Comparison of ENCODE assay signal across 7 cellular contexts in the genomic region with DNA sequence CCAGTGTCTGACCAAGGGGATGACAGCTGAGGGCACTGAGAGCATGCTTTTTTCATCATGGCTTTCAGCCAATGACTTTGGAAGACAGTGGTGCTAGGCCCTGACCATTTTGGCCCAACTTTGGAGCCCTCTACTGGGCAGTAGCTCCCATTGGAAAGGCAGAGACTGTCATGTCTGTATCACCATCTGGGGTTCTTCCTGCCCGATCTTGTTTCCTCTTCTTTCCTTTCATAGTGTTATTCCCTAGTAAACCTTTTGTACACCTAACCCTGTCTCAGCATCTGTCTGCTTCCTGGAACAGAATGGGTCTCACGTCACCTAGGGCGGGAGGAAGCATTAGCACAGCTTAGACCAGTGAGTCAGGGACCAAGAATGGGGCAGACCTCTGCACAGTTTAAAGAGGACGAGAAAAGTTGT.
DNase-seq lines count a peak whose midpoint lies in the region; ATAC-seq, FAIRE-seq and TF ChIP-seq lines count a peak whose summit lies in the region.

No MANE protein-coding gene starts in this region.

- H3K36me3 Mint-ChIP-seq in osteocyte (ENCODE audit: unreplicated experiment): no peaks in the 10 kb centered on the region
- no peaks in the 10 kb centered on the region for H3K36me3 Mint-ChIP-seq in natural killer cell treated with Interleukin-12 subunit alpha and Interleukin-12 subunit beta and Interleukin-15 and Interleukin-18, amount 100 ng/mL, for 72 hours

- no peaks in the 10 kb centered on the region for H3K79me1 ChIP-seq in H1 (ENCODE audit: low read depth, low read length)

- H4K5ac ChIP-seq in H1 (ENCODE audit: insufficient read length, low read depth, low read length): no peak overlapping the region

- H3K79me2 ChIP-seq in H1 (ENCODE audit: control insufficient read depth in 1 of 2, insufficient read depth in 2 of 2, low read length in 2 of 2): no peaks in the 10 kb centered on the region

- peaks cover 0 to 7% of the 10 kb centered on the region in 2 experiments; a peak in 2 of 4 replicates for H3K9me3 ChIP-seq in H1 (ENCODE audit: insufficient read depth in 2 of 2, low read depth in 1 of 2, low read length in 1 of 2)

- H3K4me3 Mint-ChIP-seq in osteocyte (ENCODE audit: unreplicated experiment): no peak overlapping the region
- no peak overlapping the region for H3K4me3 Mint-ChIP-seq in natural killer cell treated with Interleukin-12 subunit alpha and Interleukin-12 subunit beta and Interleukin-15 and Interleukin-18, amount 100 ng/mL, for 72 hours

- no peaks in the 10 kb centered on the region for H3K9me3 Mint-ChIP-seq in osteocyte (ENCODE audit: unreplicated experiment)
- H3K9me3 Mint-ChIP-seq in natural killer cell treated with Interleukin-12 subunit alpha and Interleukin-12 subunit beta and Interleukin-15 and Interleukin-18, amount 100 ng/mL, for 72 hours: peaks cover 3% of the 10 kb centered on the region

- no peak for ATAC-seq in natural killer cell treated with Interleukin-12 subunit alpha and Interleukin-12 subunit beta and Interleukin-15 and Interleukin-18, amount 100 ng/mL, for 72 hours

- no peak overlapping the region for H3K23ac ChIP-seq in H1 (ENCODE audit: insufficient read length)

- peaks cover 6% of the 10 kb centered on the region for H3K27me3 Mint-ChIP-seq in osteocyte (ENCODE audit: unreplicated experiment)
- peaks cover 2 to 12% of the 10 kb centered on the region in 2 donors for H3K27me3 Mint-ChIP-seq in natural killer cell treated with Interleukin-12 subunit alpha and Interleukin-12 subunit beta and Interleukin-15 and Interleukin-18, amount 100 ng/mL, for 72 hours

- WGBS in H1 (ENCODE audit: extremely low coverage in 1 of 2, insufficient coverage in 1 of 2, insufficient read length in 1 of 2, insufficient replicate concordance in 2 of 2, low coverage in 1 of 2, low lambda C conversion rate in 2 of 2, missing lambda C conversion rate in 1 of 2), 2 experiments: 78% methylated on average over 4 of the region's 4 CpGs; no CpG with 5 or more reads in 1 of the 2 experiments

- CTCF ChIA-PET in H1 (lab: Charles Lee; ENCODE audit: partially characterized antibody): interaction anchor here (0.7 to 9.3 kb wide), 8 partner anchors 14 to 1443 kb away, joined by 3 to 111 read pairs (median 4); no protein-coding TSS in a partner anchor

- H2BK5ac ChIP-seq in H1 (ENCODE audit: low read depth, low read length): no peak overlapping the region

- peak overlapping the region; percentile 95; the same call in 1 of the 2 replicates for H2AFZ ChIP-seq in H1 (ENCODE audit: low read length)

- no peaks in the 10 kb centered on the region for H3K4me1 Mint-ChIP-seq in osteocyte (ENCODE audit: unreplicated experiment)
- no peaks in the 10 kb centered on the region for H3K4me1 Mint-ChIP-seq in natural killer cell treated with Interleukin-12 subunit alpha and Interleukin-12 subunit beta and Interleukin-15 and Interleukin-18, amount 100 ng/mL, for 72 hours (ENCODE audit: low read depth in 2 of 2)

- H2BK15ac ChIP-seq in H1 (ENCODE audit: low read length): no peak overlapping the region

- no peak for FAIRE-seq in H1 (lab: Jason Lieb, UNC)

- no peak overlapping the region for H3K56ac ChIP-seq in H1 (replicated peaks; ENCODE audit: insufficient read length, low read depth, low read length)

- H3K27me3 ChIP-seq in H1 (replicated peaks in 1 of 4; ENCODE audit: control insufficient read depth in 3 of 4, extremely low read depth in 1 of 4, insufficient read depth in 3 of 4, low read length in 3 of 4): no peaks in the 10 kb centered on the region

- no peaks in the 10 kb centered on the region; a peak in 2 of 7 replicates for H3K4me1 ChIP-seq in H1 (replicated peaks in 1 of 4; ENCODE audit: control insufficient read depth in 3 of 4, insufficient read depth in 4 of 4, low read length in 3 of 4)

- no peak overlapping the region for H2BK20ac ChIP-seq in H1 (ENCODE audit: low read length)

- no peak overlapping the region for H2BK120ac ChIP-seq in H1 (replicated peaks; ENCODE audit: low read depth, low read length)

- TF ChIP-seq RAD21 in H1 (IDR thresholded peaks at IDR 0.05 in 1 of 2, conservative IDR thresholded peaks at IDR 0.05 in 1 of 2; ENCODE audit: low read depth in 2 of 2, low read length in 2 of 2): peak; percentile 58 to 68

- H3K4me3 ChIP-seq in NB4 (ENCODE audit: low read depth, low read length): no peak overlapping the region
- H3K4me3 ChIP-seq in H1 (ENCODE audit: extremely low read depth in 1 of 4, insufficient read depth in 2 of 4, low read depth in 3 of 4, low read length in 4 of 4): no peak overlapping the region

- H2BK12ac ChIP-seq in H1 (ENCODE audit: low read depth, low read length): no peak overlapping the region

- H3K4ac ChIP-seq in H1 (replicated peaks; ENCODE audit: insufficient read length, low read depth, low read length): no peak overlapping the region

- no peak overlapping the region for H4K8ac ChIP-seq in H1 (ENCODE audit: extremely low read depth, insufficient read depth, low read length)

- TF ChIP-seq EP300 in H1 (IDR thresholded peaks at IDR 0.05; ENCODE audit: borderline replicate concordance in 1 of 2, low read depth in 2 of 2, low read length in 2 of 2): no peak

- in situ Hi-C loops in GM13976 (cut with MboI; ENCODE audit: low sequenced_read_pairs, unreplicated experiment): no loop called here

- DNase-seq in GM13976 (ENCODE audit: low spot score) (peak; percentile 20), NB4 (ENCODE audit: low read depth) (peak; percentile 13), H1 (ENCODE audit: low read depth in 1 of 2, low spot score in 2 of 2) (no peak), osteocyte (ENCODE audit: extremely low spot score, unreplicated experiment) (no peak), T-helper 9 cell (no peak), NCI-H1417 treated with DMSO at 0.1 percent for 48 hours (lab: John Stamatoyannopoulos, UW) (no peak)
- DNase-seq in natural killer cell treated with Interleukin-12 subunit alpha and Interleukin-12 subunit beta and Interleukin-15 and Interleukin-18, amount 100 ng/mL, for 72 hours (ENCODE audit: low spot score): no peak

- H3K9ac ChIP-seq in H1 (replicated peaks in 1 of 4; ENCODE audit: extremely low read depth in 1 of 4, low read depth in 3 of 4, low read length in 3 of 4): no peak overlapping the region

- H3K4me2 ChIP-seq in H1 (ENCODE audit: insufficient read depth in 1 of 2, low read depth in 2 of 2, low read length in 2 of 2): no peak overlapping the region

- H4K91ac ChIP-seq in H1 (replicated peaks; ENCODE audit: insufficient read length, low read length): no peak overlapping the region

- TF ChIP-seq POLR2A in NB4 (IDR thresholded peaks at IDR 0.05; ENCODE audit: extremely low read depth, insufficient read length) (no peak), H1 (IDR thresholded peaks at IDR 0.05; ENCODE audit: control extremely low read depth in 1 of 2, low read depth in 2 of 2, low read length in 2 of 2) (no peak)

- H3K36me3 ChIP-seq in H1 (ENCODE audit: control insufficient read depth in 2 of 4, insufficient read depth in 4 of 4, low read length in 3 of 4): peaks cover 0 to 2% (median 0%) of the 10 kb centered on the region in 4 experiments; a peak in 1 of 8 replicates

- H3K14ac ChIP-seq in H1 (ENCODE audit: insufficient read length): no peak overlapping the region

- no peak overlapping the region for H2AK5ac ChIP-seq in H1 (ENCODE audit: low read depth, low read length)

- H3K27ac Mint-ChIP-seq in osteocyte (ENCODE audit: unreplicated experiment): no peak overlapping the region
- H3K27ac Mint-ChIP-seq in natural killer cell treated with Interleukin-12 subunit alpha and Interleukin-12 subunit beta and Interleukin-15 and Interleukin-18, amount 100 ng/mL, for 72 hours: no peak overlapping the region

- H3K27ac ChIP-seq in H1 (ENCODE audit: low read depth, low read length): no peak overlapping the region

- H3K23me2 ChIP-seq in H1 (ENCODE audit: low read depth, low read length): no peaks in the 10 kb centered on the region

- POLR2A ChIA-PET in H1 (lab: Charles Lee; ENCODE audit: partially characterized antibody): no interaction called here

- TF ChIP-seq CTCF in GM13976 (IDR thresholded peaks at IDR 0.05; ENCODE audit: borderline replicate concordance, control extremely low read depth, extremely low read depth, insufficient read depth, missing control alignments) (peak; percentile 37), NB4 (IDR thresholded peaks at IDR 0.05; ENCODE audit: low read depth, low read length) (peak; percentile 21), H1 (IDR thresholded peaks at IDR 0.05; ENCODE audit: control extremely low read depth in 1 of 3, insufficient read depth in 1 of 3, low read depth in 1 of 3, low read length in 3 of 3) (peak; percentile 30 to 54 (median 35); a peak in 3 of 4 replicates), osteocyte (IDR thresholded peaks at IDR 0.05) (peak; percentile 17)

- no peaks in the 10 kb centered on the region for H4K20me1 ChIP-seq in H1 (replicated peaks in 1 of 2; ENCODE audit: control insufficient read depth in 1 of 2, insufficient read depth in 2 of 2, low read length in 2 of 2)

- H3K18ac ChIP-seq in H1 (ENCODE audit: extremely low read depth, low read length): no peak overlapping the region

TF ChIP-seq in H1, 55 proteins besides CTCF, POLR2A, EP300 and RAD21:
- TF ChIP-seq RXRA (IDR thresholded peaks at IDR 0.05; ENCODE audit: insufficient read depth, low read depth, low read length) (no peak), SP2 (IDR thresholded peaks at IDR 0.05; ENCODE audit: low read length) (no peak), CREB1 (IDR thresholded peaks at IDR 0.05) (no peak), TAF1 (IDR thresholded peaks at IDR 0.05; ENCODE audit: low read depth, low read length) (no peak), JUND (IDR thresholded peaks at IDR 0.05; ENCODE audit: low read length) (no peak), KDM4A (IDR thresholded peaks at IDR 0.05; ENCODE audit: low read depth, low read length, severe bottlenecking) (no peak), GABPA (IDR thresholded peaks at IDR 0.05; ENCODE audit: borderline replicate concordance, insufficient read depth, low read length) (no peak), GTF2F1 (IDR thresholded peaks at IDR 0.05; ENCODE audit: borderline replicate concordance, low read depth, low read length) (no peak)
- TF ChIP-seq, protein P1, sequence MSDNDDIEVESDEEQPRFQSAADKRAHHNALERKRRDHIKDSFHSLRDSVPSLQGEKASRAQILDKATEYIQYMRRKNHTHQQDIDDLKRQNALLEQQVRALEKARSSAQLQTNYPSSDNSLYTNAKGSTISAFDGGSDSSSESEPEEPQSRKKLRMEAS (IDR thresholded peaks at IDR 0.05): no peak

Comparison
In these comparisons a context has a peak if more than half of its experiments do, and no peak if none do; other contexts are left out.
1. DNase-seq: peak in GM13976 (single experiment) and NB4 (single experiment); none in H1 (0 of 2), osteocyte (single experiment), T-helper 9 cell (single experiment), natural killer cell treated with Interleukin-12 subunit alpha and Interleukin-12 subunit beta and Interleukin-15 and Interleukin-18, amount 100 ng/mL, for 72 hours (single experiment) and NCI-H1417 treated with DMSO at 0.1 percent for 48 hours (single experiment).
2. Peak in every context shown above with its lines, with median percentiles within 50 percentile points of each other: CTCF ChIP-seq.